In genomic region chr12:117417004-117417403, GRCh38 we compare ENCODE assay signal across 7 cellular contexts. TPM values are rescaled to one million over a fixed set of nuclear protein-coding genes. Genes with fewer than 3 reads are reported as not detected.
"Had no signal": no experiment of that assay in that cellular context is flagged by ENCODE, and none has a peak within 500 bp of the region (broad histone marks: within the 10 kb centered on the region; RNA-seq: fewer than 3 reads in every experiment).

No MANE protein-coding gene starts in this region.

- DNase-seq: H9, HCEC 1CT, IMR-90 had no signal

- H3K4me1 Mint-ChIP-seq: GM23338 had no signal

- H3K27ac Mint-ChIP-seq: GM23338, H9 had no signal

- H3K4me2 ChIP-seq: GM23338 had no signal

- H3K9me3 Mint-ChIP-seq: GM23338, H9 had no signal

- H3K4me3 ChIP-seq: GM23338 had no signal

- H3K27ac ChIP-seq: HL-60 had no signal

- H3K4me3 Mint-ChIP-seq: GM23338, H9 had no signal

- ATAC-seq: GM23338 had no signal

- FAIRE-seq: H1, H54 had no signal

RNA-seq across cellular contexts. Expression of gene NOS1, which starts 55.6 kb away (rescaled TPM):
- total RNA-seq: IMR-90 had no signal
